Comparison of ENCODE assay signal across 8 cellular contexts in the genomic region with DNA sequence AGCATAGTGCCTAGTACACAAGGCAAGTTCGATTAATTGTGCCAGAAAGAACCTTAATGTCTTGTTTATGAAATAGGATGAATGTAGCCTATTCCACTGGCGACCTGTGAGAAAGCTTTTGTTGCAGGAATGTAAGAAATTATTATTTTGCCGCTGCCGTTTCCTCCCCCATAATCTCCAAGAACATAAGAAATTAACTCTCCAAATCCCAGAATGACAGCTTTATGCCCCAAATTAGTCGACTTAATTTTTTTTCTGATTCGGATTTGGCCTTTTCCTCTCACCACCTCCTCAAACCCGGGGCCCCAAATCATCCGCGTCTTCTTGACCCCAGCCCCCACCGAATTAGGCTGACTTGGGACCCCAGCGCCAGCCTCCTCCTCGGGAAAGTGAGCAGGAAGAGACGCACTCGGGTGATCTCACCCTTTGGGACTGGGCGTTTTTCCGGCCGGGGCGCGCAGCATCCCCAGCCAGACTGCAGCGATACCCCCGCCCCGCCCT. TPM values are rescaled to one million over a fixed set of nuclear protein-coding genes. Genes with fewer than 3 reads are reported as not detected.
DNase-seq lines count a peak whose midpoint lies in the region; ATAC-seq lines count a peak whose summit lies in the region.

No MANE protein-coding gene starts in this region.

- peaks cover 0 to 2% of the 10 kb centered on the region in 2 donors for H3K36me3 ChIP-seq in stomach smooth muscle (ENCODE audit: control insufficient read depth in 2 of 2, insufficient read depth in 2 of 2, low read length in 2 of 2)

- H3K4me3 Mint-ChIP-seq in activated CD8-positive, alpha-beta memory T cell treated with anti-CD3 and anti-CD28 coated beads, Interleukin-2, amount 10 ng/mL, durations not matched to agents 7 days and 5 days = no peak overlapping the region
- peak overlapping the region; percentile 89 for H3K4me3 Mint-ChIP-seq in activated T-helper 1 cell treated with anti-CD3 and anti-CD28 coated beads, Interleukin-12 subunit alpha, Interleukin-12 subunit beta, Interleukin-2, Interleukin-4 antibody, amounts not matched to agents 30 ng/mL and 10 ng/mL and 1 ng/mL, durations not matched to agents 14 hours and 24 hours and 36 hours

- no peak for ATAC-seq in activated CD8-positive, alpha-beta memory T cell treated with anti-CD3 and anti-CD28 coated beads, Interleukin-2, amount 10 ng/mL, durations not matched to agents 7 days and 5 days
- ATAC-seq in GM21528 (IDR thresholded peaks at IDR 0.05; ENCODE audit: low FRiP score, unreplicated experiment) = no peak

- peaks cover 29% of the 10 kb centered on the region for H3K4me1 Mint-ChIP-seq in activated CD8-positive, alpha-beta memory T cell treated with anti-CD3 and anti-CD28 coated beads, Interleukin-2, amount 10 ng/mL, durations not matched to agents 7 days and 5 days
- H3K4me1 Mint-ChIP-seq in activated T-helper 1 cell treated with anti-CD3 and anti-CD28 coated beads, Interleukin-12 subunit alpha, Interleukin-12 subunit beta, Interleukin-2, Interleukin-4 antibody, amounts not matched to agents 30 ng/mL and 10 ng/mL and 1 ng/mL, durations not matched to agents 14 hours and 24 hours and 36 hours (ENCODE audit: low read depth) = peaks cover 38% of the 10 kb centered on the region

- H3K27ac Mint-ChIP-seq in activated CD8-positive, alpha-beta memory T cell treated with anti-CD3 and anti-CD28 coated beads, Interleukin-2, amount 10 ng/mL, durations not matched to agents 7 days and 5 days = peak overlapping the region; percentile 96
- H3K27ac Mint-ChIP-seq in activated T-helper 1 cell treated with anti-CD3 and anti-CD28 coated beads, Interleukin-12 subunit alpha, Interleukin-12 subunit beta, Interleukin-2, Interleukin-4 antibody, amounts not matched to agents 30 ng/mL and 10 ng/mL and 1 ng/mL, durations not matched to agents 14 hours and 24 hours and 36 hours = peak overlapping the region; percentile 91

- H3K9ac ChIP-seq in stomach smooth muscle (ENCODE audit: low read length in 2 of 2) = peak overlapping the region; percentile 63 to 68

- no peaks in the 10 kb centered on the region for H3K36me3 Mint-ChIP-seq in activated CD8-positive, alpha-beta memory T cell treated with anti-CD3 and anti-CD28 coated beads, Interleukin-2, amount 10 ng/mL, durations not matched to agents 7 days and 5 days
- peaks cover 3% of the 10 kb centered on the region for H3K36me3 Mint-ChIP-seq in activated T-helper 1 cell treated with anti-CD3 and anti-CD28 coated beads, Interleukin-12 subunit alpha, Interleukin-12 subunit beta, Interleukin-2, Interleukin-4 antibody, amounts not matched to agents 30 ng/mL and 10 ng/mL and 1 ng/mL, durations not matched to agents 14 hours and 24 hours and 36 hours (ENCODE audit: low read depth)

- H3K4me3 ChIP-seq in iPS-18c (ENCODE audit: insufficient read depth, low read depth, low read length) = peak overlapping the region; percentile 83
- peak overlapping the region; percentile 65 to 85 for H3K4me3 ChIP-seq in stomach smooth muscle (ENCODE audit: low read length in 2 of 2)

- H3K4me1 ChIP-seq in stomach smooth muscle (ENCODE audit: control insufficient read depth, insufficient read depth, low read length) = peaks cover 45% of the 10 kb centered on the region

- DNase-seq in activated CD8-positive, alpha-beta memory T cell treated with anti-CD3 and anti-CD28 coated beads, Interleukin-2, amount 10 ng/mL, durations not matched to agents 7 days and 5 days = no peak
- no peak for DNase-seq in activated CD8-positive, alpha-beta memory T cell treated with anti-CD3 and anti-CD28 coated beads, Interleukin-2, amount 50 U/mL, for 48 hours
- no peak for DNase-seq in activated T-helper 1 cell treated with anti-CD3 and anti-CD28 coated beads, Interleukin-12 subunit alpha, Interleukin-12 subunit beta, Interleukin-2, Interleukin-4 antibody, amounts not matched to agents 30 ng/mL and 10 ng/mL and 1 ng/mL, durations not matched to agents 14 hours and 24 hours and 36 hours (ENCODE audit: low spot score)
- no peak for DNase-seq in NCI-H2081 treated with DMSO at 0.1 percent for 48 hours (lab: John Stamatoyannopoulos, UW)
- no peak for DNase-seq in NCI-H748 (lab: John Stamatoyannopoulos, UW; ENCODE audit: unreplicated experiment)

- H3K27ac ChIP-seq in stomach smooth muscle (ENCODE audit: low read length) = peak overlapping the region; percentile 94

- no peaks in the 10 kb centered on the region for H3K27me3 Mint-ChIP-seq in activated CD8-positive, alpha-beta memory T cell treated with anti-CD3 and anti-CD28 coated beads, Interleukin-2, amount 10 ng/mL, durations not matched to agents 7 days and 5 days
- H3K27me3 Mint-ChIP-seq in activated T-helper 1 cell treated with anti-CD3 and anti-CD28 coated beads, Interleukin-12 subunit alpha, Interleukin-12 subunit beta, Interleukin-2, Interleukin-4 antibody, amounts not matched to agents 30 ng/mL and 10 ng/mL and 1 ng/mL, durations not matched to agents 14 hours and 24 hours and 36 hours (ENCODE audit: insufficient read depth) = no peaks in the 10 kb centered on the region

- no peaks in the 10 kb centered on the region for H3K9me3 Mint-ChIP-seq in activated CD8-positive, alpha-beta memory T cell treated with anti-CD3 and anti-CD28 coated beads, Interleukin-2, amount 10 ng/mL, durations not matched to agents 7 days and 5 days (ENCODE audit: low read depth)
- no peaks in the 10 kb centered on the region for H3K9me3 Mint-ChIP-seq in activated T-helper 1 cell treated with anti-CD3 and anti-CD28 coated beads, Interleukin-12 subunit alpha, Interleukin-12 subunit beta, Interleukin-2, Interleukin-4 antibody, amounts not matched to agents 30 ng/mL and 10 ng/mL and 1 ng/mL, durations not matched to agents 14 hours and 24 hours and 36 hours

- no peaks in the 10 kb centered on the region for H3K9me3 ChIP-seq in iPS-18c (ENCODE audit: control insufficient read depth, insufficient read depth, low read length)
- no peaks in the 10 kb centered on the region for H3K9me3 ChIP-seq in stomach smooth muscle (ENCODE audit: control insufficient read depth in 2 of 2, low read length in 2 of 2)

- intact Hi-C loops in activated T-helper 1 cell treated with anti-CD3 and anti-CD28 coated beads, Interleukin-12 subunit alpha, Interleukin-12 subunit beta, Interleukin-2, Interleukin-4 antibody, amounts not matched to agents 30 ng/mL and 10 ng/mL and 1 ng/mL, durations not matched to agents 14 hours and 24 hours and 36 hours (cut with micrococcal nuclease) = loop anchor here (1.0 to 10.0 kb wide), 17 partner anchors 35 to 626 kb away; a partner anchor contains a TSS

- no peaks in the 10 kb centered on the region for H3K27me3 ChIP-seq in stomach smooth muscle (ENCODE audit: control insufficient read depth in 1 of 2, insufficient read depth in 2 of 2, low read length in 2 of 2)

- CTCF ChIA-PET in activated CD8-positive, alpha-beta memory T cell treated with anti-CD3 and anti-CD28 coated beads, Interleukin-2, amount 10 ng/mL, durations not matched to agents 7 days and 5 days (lab: Charles Lee) = interaction anchor here (0.9 to 2.1 kb wide), 8 partner anchors 9 to 189 kb away, joined by 3 to 6 read pairs (median 4); a partner anchor contains a TSS

RNA-seq across cellular contexts. Expression of a gene that starts 0.7 kb away (rescaled TPM):
- 100 to 1,000 TPM; 275 to 315 TPM for total RNA-seq in activated CD8-positive, alpha-beta memory T cell treated with anti-CD3 and anti-CD28 coated beads, Interleukin-2, amount 10 ng/mL, durations not matched to agents 7 days and 5 days
- 298 and 304 TPM in 2 replicates for total RNA-seq in activated T-helper 1 cell treated with anti-CD3 and anti-CD28 coated beads, Interleukin-12 subunit alpha, Interleukin-12 subunit beta, Interleukin-2, Interleukin-4 antibody, amounts not matched to agents 30 ng/mL and 10 ng/mL and 1 ng/mL, durations not matched to agents 14 hours and 24 hours and 36 hours

RNA-seq across cellular contexts. Expression of a gene that starts 47.2 kb away (rescaled TPM):
- 10 to 100 TPM; 51.0 to 55.7 TPM for total RNA-seq in activated CD8-positive, alpha-beta memory T cell treated with anti-CD3 and anti-CD28 coated beads, Interleukin-2, amount 10 ng/mL, durations not matched to agents 7 days and 5 days
- 51.4 and 52.0 TPM in 2 replicates for total RNA-seq in activated T-helper 1 cell treated with anti-CD3 and anti-CD28 coated beads, Interleukin-12 subunit alpha, Interleukin-12 subunit beta, Interleukin-2, Interleukin-4 antibody, amounts not matched to agents 30 ng/mL and 10 ng/mL and 1 ng/mL, durations not matched to agents 14 hours and 24 hours and 36 hours
